ENCODE assay signal across 20 cellular contexts in the genomic region with DNA sequence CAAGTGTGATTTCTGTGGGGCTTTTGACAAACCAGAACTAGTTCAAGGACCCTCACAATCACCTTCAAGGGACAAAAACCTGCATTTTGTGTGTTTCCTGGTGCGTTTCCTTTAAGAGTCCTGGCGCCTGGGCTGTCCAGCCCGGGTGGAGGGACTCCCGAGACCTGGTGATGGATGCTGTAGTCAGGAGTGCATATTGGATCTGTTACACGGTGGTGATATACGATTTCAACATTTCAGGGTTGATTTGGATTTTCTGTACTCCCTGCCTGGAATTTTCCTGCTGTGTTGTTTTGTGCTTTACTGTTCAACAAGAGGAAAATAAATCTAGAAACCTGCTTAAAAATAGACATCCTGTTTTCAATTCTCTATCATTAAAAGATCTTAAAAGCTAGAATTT.
"Had no signal": no experiment of that assay in that cellular context is flagged by ENCODE, and none has a peak within 500 bp of the region (broad histone marks: within the 10 kb centered on the region; RNA-seq: fewer than 3 reads in every experiment).

No MANE protein-coding gene starts in this region.

- H3K36me3 ChIP-seq: gastrocnemius medialis, left ventricle myocardium inferior, lower lobe of right lung, right atrium auricular region, sigmoid colon, suprapubic skin, thyroid gland, upper lobe of right lung, vagina had no signal

- H3K4me1 Mint-ChIP-seq: immature natural killer cell; memory B cell; stimulated activated effector memory CD8-positive, alpha-beta T cell treated with anti-CD3 and anti-CD28 coated beads, Interleukin-12 subunit alpha, Interleukin-12 subunit beta, amount 100 ng/mL, for 72 hours had no signal

- H3K9me3 Mint-ChIP-seq: immature natural killer cell; memory B cell; stimulated activated effector memory CD8-positive, alpha-beta T cell treated with anti-CD3 and anti-CD28 coated beads, Interleukin-12 subunit alpha, Interleukin-12 subunit beta, amount 100 ng/mL, for 72 hours had no signal

- H3K4me3 ChIP-seq: coronary artery, gastrocnemius medialis, left ventricle myocardium inferior, lower lobe of right lung, right atrium auricular region, sigmoid colon, skin epidermis, suprapubic skin, thyroid gland, upper lobe of right lung, vagina had no signal

- H3K36me3 Mint-ChIP-seq: immature natural killer cell; memory B cell; naive B cell; stimulated activated effector memory CD8-positive, alpha-beta T cell treated with anti-CD3 and anti-CD28 coated beads, Interleukin-12 subunit alpha, Interleukin-12 subunit beta, amount 100 ng/mL, for 72 hours had no signal

- H3K4me3 Mint-ChIP-seq: immature natural killer cell; memory B cell; naive B cell; stimulated activated effector memory CD8-positive, alpha-beta T cell treated with anti-CD3 and anti-CD28 coated beads, Interleukin-12 subunit alpha, Interleukin-12 subunit beta, amount 100 ng/mL, for 72 hours had no signal

- H3K27me3 ChIP-seq: gastrocnemius medialis, right atrium auricular region, suprapubic skin, thyroid gland, upper lobe of right lung, vagina had no signal

- H3K27ac Mint-ChIP-seq: immature natural killer cell; memory B cell; stimulated activated effector memory CD8-positive, alpha-beta T cell treated with anti-CD3 and anti-CD28 coated beads, Interleukin-12 subunit alpha, Interleukin-12 subunit beta, amount 100 ng/mL, for 72 hours had no signal

- H3K4me1 ChIP-seq: gastrocnemius medialis, lower lobe of right lung, right atrium auricular region, sigmoid colon, thyroid gland, upper lobe of right lung, vagina had no signal

- H3K9me3 ChIP-seq: gastrocnemius medialis, left ventricle myocardium inferior, lower lobe of right lung, right atrium auricular region, sigmoid colon, suprapubic skin, thyroid gland, upper lobe of right lung, vagina had no signal

- H3K27ac ChIP-seq: coronary artery, gastrocnemius medialis, left ventricle myocardium inferior, lower lobe of right lung, right atrium auricular region, sigmoid colon, skin epidermis, suprapubic skin, thyroid gland, upper lobe of right lung, vagina had no signal

- DNase-seq: effector CD8-positive, alpha-beta T cell; gastrocnemius medialis; immature natural killer cell; left ventricle myocardium inferior; lower lobe of right lung; naive B cell; posterior cingulate gyrus; sigmoid colon; stimulated activated CD4-positive, alpha-beta T cell treated with anti-CD3 and anti-CD28 coated beads, Interleukin-12 subunit alpha, Interleukin-12 subunit beta, amount 100 ng/mL, for 4 hours; stimulated activated CD4-positive, alpha-beta T cell treated with anti-CD3 and anti-CD28 coated beads, Interleukin-2, amount 100 ng/mL, for 48 hours; stimulated activated naive CD8-positive, alpha-beta T cell treated with anti-CD3 and anti-CD28 coated beads, Interleukin-15, Interleukin-2, amounts not matched to agents 100 U/mL and 50 U/mL, for 24 hours; thyroid gland; upper lobe of right lung had no signal
